ENCODE assay signal across 8 cellular contexts in the genomic region with DNA sequence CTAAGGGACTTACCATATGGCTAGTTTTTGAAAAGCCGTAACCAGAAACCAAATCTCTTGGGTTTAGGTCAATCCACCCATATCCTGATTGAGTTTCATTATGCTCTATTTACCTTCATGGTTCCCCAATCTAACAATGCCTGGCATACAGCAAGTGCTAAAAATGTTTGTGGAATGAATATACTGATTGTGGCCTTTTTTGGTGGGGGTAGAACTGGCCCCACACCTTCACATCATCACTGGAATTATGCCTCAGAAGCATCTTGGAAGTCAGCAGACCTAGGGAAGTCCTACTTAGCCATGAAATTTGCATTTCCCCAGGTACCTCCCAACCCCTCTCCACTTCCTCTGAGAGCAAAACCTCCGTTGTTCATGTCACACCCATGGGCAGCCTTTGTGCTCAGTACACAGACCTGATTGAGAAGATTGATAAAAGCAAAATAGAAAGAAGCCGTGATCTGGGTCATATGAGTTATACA. TPM values are rescaled to one million over a fixed set of nuclear protein-coding genes. Genes with fewer than 3 reads are reported as not detected.
DNase-seq lines count a peak whose midpoint lies in the region; ATAC-seq and TF ChIP-seq lines count a peak whose summit lies in the region.

No MANE protein-coding gene starts in this region.

- H3K27ac ChIP-seq in DND-41 (ENCODE audit: low read length): peak overlapping the region; percentile 69; the same call in 1 of the 2 replicates

- peaks cover 39% of the 10 kb centered on the region for H3K4me1 ChIP-seq in DND-41 (ENCODE audit: insufficient read depth, low read length)

- peak; percentile 29 for DNase-seq in DND-41
- no peak for DNase-seq in activated naive CD8-positive, alpha-beta T cell treated with anti-CD3 and anti-CD28 coated beads, Interleukin-2, amount 50 U/mL, for 24 hours
- no peak for DNase-seq in NCI-H187 treated with DMSO at 0.1 percent for 48 hours (lab: John Stamatoyannopoulos, UW)
- DNase-seq in sciatic nerve (ENCODE audit: low spot score): no peak
- DNase-seq in dermis blood vessel endothelial cell: no peak
- DNase-seq in effector CD8-positive, alpha-beta T cell (lab: John Stamatoyannopoulos, UW): no peak

- no peak for TF ChIP-seq CTCF in DND-41 (IDR thresholded peaks at IDR 0.05; ENCODE audit: borderline replicate concordance, extremely low read depth, low read length, poor library complexity, severe bottlenecking)

- H4K20me1 ChIP-seq in DND-41 (ENCODE audit: insufficient read depth, low read length): no peaks in the 10 kb centered on the region

- H3K9me3 Mint-ChIP-seq in activated naive CD8-positive, alpha-beta T cell treated with anti-CD3 and anti-CD28 coated beads, Interleukin-2, amount 50 U/mL, for 24 hours: peaks cover 20% of the 10 kb centered on the region

- H3K4me3 ChIP-seq in DND-41 (ENCODE audit: low read depth in 1 of 2, low read length in 2 of 2): no peak overlapping the region

- peak; percentile 43; the same call in 1 of the 3 replicates for ATAC-seq in DND-41 (ENCODE audit: insufficient read depth, low read depth)
- ATAC-seq in GM19351 (IDR thresholded peaks at IDR 0.05; ENCODE audit: unreplicated experiment): peak; percentile 63
- ATAC-seq in HG03175 (IDR thresholded peaks at IDR 0.05; ENCODE audit: unreplicated experiment): peak; percentile 81
- peak; percentile 90 for ATAC-seq in activated naive CD8-positive, alpha-beta T cell treated with anti-CD3 and anti-CD28 coated beads, Interleukin-2, amount 50 U/mL, for 24 hours
- no peak for ATAC-seq in sciatic nerve

- H3K27me3 ChIP-seq in DND-41 (ENCODE audit: insufficient read depth, low read length, poor library complexity): no peaks in the 10 kb centered on the region

- H3K27me3 Mint-ChIP-seq in activated naive CD8-positive, alpha-beta T cell treated with anti-CD3 and anti-CD28 coated beads, Interleukin-2, amount 50 U/mL, for 24 hours: no peaks in the 10 kb centered on the region

- no peak overlapping the region for H3K9ac ChIP-seq in DND-41 (ENCODE audit: low read depth, low read length)

- peaks cover 11% of the 10 kb centered on the region for H3K9me3 ChIP-seq in DND-41 (ENCODE audit: insufficient read depth, low read length, severe bottlenecking)

- H3K4me2 ChIP-seq in DND-41 (ENCODE audit: insufficient read depth, low read length): no peak overlapping the region

- no peaks in the 10 kb centered on the region for H3K79me2 ChIP-seq in DND-41 (ENCODE audit: insufficient read depth, low read length)

- peaks cover 59% of the 10 kb centered on the region for H3K4me1 Mint-ChIP-seq in activated naive CD8-positive, alpha-beta T cell treated with anti-CD3 and anti-CD28 coated beads, Interleukin-2, amount 50 U/mL, for 24 hours

- H3K27ac Mint-ChIP-seq in activated naive CD8-positive, alpha-beta T cell treated with anti-CD3 and anti-CD28 coated beads, Interleukin-2, amount 50 U/mL, for 24 hours: peak overlapping the region; percentile 91

- intact Hi-C loops in sciatic nerve (cut with DNase I): no loop called here

- no peaks in the 10 kb centered on the region for H3K36me3 ChIP-seq in DND-41 (ENCODE audit: insufficient read depth, low read length)

- H2AFZ ChIP-seq in DND-41 (ENCODE audit: low read depth, low read length): no peak overlapping the region; the same call in 1 of the 2 replicates

- H3K36me3 Mint-ChIP-seq in activated naive CD8-positive, alpha-beta T cell treated with anti-CD3 and anti-CD28 coated beads, Interleukin-2, amount 50 U/mL, for 24 hours (ENCODE audit: low read depth): peaks cover 23% of the 10 kb centered on the region

- H3K4me3 Mint-ChIP-seq in activated naive CD8-positive, alpha-beta T cell treated with anti-CD3 and anti-CD28 coated beads, Interleukin-2, amount 50 U/mL, for 24 hours: peak overlapping the region; percentile 58

RNA-seq across cellular contexts. Expression of a gene that starts 17.8 kb away (rescaled TPM):
- total RNA-seq in sciatic nerve: 0.71 TPM
- total RNA-seq in dermis blood vessel endothelial cell: not detected in 2 replicates

RNA-seq across cellular contexts. Expression of a gene that starts 47.0 kb away (rescaled TPM):
- total RNA-seq in sciatic nerve (6.8 TPM), dermis blood vessel endothelial cell (not detected in 2 replicates)
